ENCODE assay signal across 21 cellular contexts in the genomic region with DNA sequence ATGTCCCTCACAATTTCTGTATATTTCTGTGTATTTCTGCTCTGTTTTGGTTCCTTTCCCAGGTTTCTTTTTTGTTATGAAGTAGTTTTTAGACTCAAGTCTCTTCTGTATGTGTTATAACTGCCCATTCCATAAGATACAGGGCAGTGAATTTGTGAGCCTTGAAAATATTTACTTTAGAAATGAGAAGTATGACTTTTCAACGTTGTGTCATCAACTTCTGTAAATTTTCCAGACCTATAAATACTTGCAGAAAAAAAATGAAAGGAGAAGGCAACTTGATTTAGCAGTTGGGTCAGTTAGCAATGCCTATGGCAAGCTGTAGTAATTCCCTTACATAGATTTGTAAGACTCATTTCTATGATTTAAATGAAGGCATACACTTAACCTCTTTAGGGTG. TPM values are rescaled to one million over a fixed set of nuclear protein-coding genes. Genes with fewer than 3 reads are reported as not detected.
A peak's percentile ranks its signal among the peaks of the same experiment; 100 is the strongest.
DNase-seq lines count a peak whose midpoint lies in the region; ATAC-seq and TF ChIP-seq lines count a peak whose summit lies in the region.
"Had no signal": no experiment of that assay in that cellular context is flagged by ENCODE, and none has a peak within 500 bp of the region (broad histone marks: within the 10 kb centered on the region; RNA-seq: fewer than 3 reads in every experiment).

No MANE protein-coding gene starts in this region.

- H3K36me3 Mint-ChIP-seq in T-helper 17 cell (ENCODE audit: low read depth): no peaks in the 10 kb centered on the region
- H3K36me3 Mint-ChIP-seq: natural killer cell treated with Interleukin-12 subunit alpha and Interleukin-12 subunit beta and Interleukin-15 and Interleukin-18, amount 100 ng/mL, for 72 hours had no signal

- H3K9me3 ChIP-seq in right lobe of liver: no peaks in the 10 kb centered on the region
- no peaks in the 10 kb centered on the region for H3K9me3 ChIP-seq in transverse colon
- H3K9me3 ChIP-seq in A673 (ENCODE audit: low read depth, low read length, poor library complexity, severe bottlenecking): no peaks in the 10 kb centered on the region
- no peaks in the 10 kb centered on the region for H3K9me3 ChIP-seq in T-helper 17 cell (ENCODE audit: control insufficient read depth, low read length, poor library complexity, severe bottlenecking)
- H3K9me3 ChIP-seq: BE2C, colonic mucosa, heart right ventricle had no signal

- 0% methylated on average over 1 of the region's 1 CpG for WGBS in right lobe of liver (ENCODE audit: insufficient coverage, low coverage, low lambda C conversion rate, missing lambda C conversion rate)
- 0 to 2% methylated on average over 1 of the region's 1 CpG for WGBS in transverse colon (ENCODE audit: low coverage in 1 of 2), 2 donors

- TF ChIP-seq POLR2A in right lobe of liver (IDR thresholded peaks at IDR 0.05) (no peak), transverse colon (IDR thresholded peaks at IDR 0.05) (no peak)

- ATAC-seq in right lobe of liver: no peak
- no peak for ATAC-seq in T-helper 17 cell
- ATAC-seq: activated CD4-positive, alpha-beta T cell treated with anti-CD3 and anti-CD28 coated beads for 36 hours; heart right ventricle; natural killer cell treated with Interleukin-12 subunit alpha and Interleukin-12 subunit beta and Interleukin-15 and Interleukin-18, amount 100 ng/mL, for 72 hours had no signal

- POLR2A ChIA-PET in A673 (lab: Charles Lee; ENCODE audit: low non-redundant PET): no interaction called here

- no peak overlapping the region for H3K4me3 Mint-ChIP-seq in T-helper 17 cell
- H3K4me3 Mint-ChIP-seq: activated CD4-positive, alpha-beta T cell treated with anti-CD3 and anti-CD28 coated beads for 36 hours; natural killer cell treated with Interleukin-12 subunit alpha and Interleukin-12 subunit beta and Interleukin-15 and Interleukin-18, amount 100 ng/mL, for 72 hours had no signal

- H3K36me3 ChIP-seq in right lobe of liver (no peaks in the 10 kb centered on the region), transverse colon (no peaks in the 10 kb centered on the region), A673 (ENCODE audit: insufficient read depth, low read length, poor library complexity, severe bottlenecking) (no peaks in the 10 kb centered on the region)
- H3K36me3 ChIP-seq: colonic mucosa, heart right ventricle had no signal

- BruUV-seq in A673 (replicated peaks; lab: Mats Ljungman, UMichigan): no TSS peak

- peaks cover 0 to 75% (median 24%) of the 10 kb centered on the region in 4 donors for H3K4me1 ChIP-seq in right lobe of liver
- peaks cover 6 to 39% (median 19%) of the 10 kb centered on the region in 4 donors for H3K4me1 ChIP-seq in transverse colon
- H3K4me1 ChIP-seq in A673 (ENCODE audit: insufficient read depth, low read length, poor library complexity, severe bottlenecking): no peaks in the 10 kb centered on the region
- H3K4me1 ChIP-seq: colonic mucosa had no signal

- TF ChIP-seq EP300 in transverse colon (IDR thresholded peaks at IDR 0.05; ENCODE audit: low read depth): no peak

- no peaks in the 10 kb centered on the region for H3K4me1 Mint-ChIP-seq in T-helper 17 cell
- H3K4me1 Mint-ChIP-seq: activated CD4-positive, alpha-beta T cell treated with anti-CD3 and anti-CD28 coated beads for 36 hours had no signal

- no peak for TF ChIP-seq CTCF in coronary artery (IDR thresholded peaks at IDR 0.05)
- no peak for TF ChIP-seq CTCF in right lobe of liver (IDR thresholded peaks at IDR 0.05)
- TF ChIP-seq CTCF in transverse colon (IDR thresholded peaks at IDR 0.05): no peak
- TF ChIP-seq CTCF in A673 (conservative IDR thresholded peaks at IDR 0.05; ENCODE audit: low read depth, low read length): no peak

- CTCF ChIA-PET in A673 (lab: Charles Lee): no interaction called here

- H3K27ac Mint-ChIP-seq in T-helper 17 cell: no peak overlapping the region
- H3K27ac Mint-ChIP-seq: activated CD4-positive, alpha-beta T cell treated with anti-CD3 and anti-CD28 coated beads for 36 hours; natural killer cell treated with Interleukin-12 subunit alpha and Interleukin-12 subunit beta and Interleukin-15 and Interleukin-18, amount 100 ng/mL, for 72 hours had no signal

- H3K27me3 ChIP-seq in right lobe of liver (no peaks in the 10 kb centered on the region), transverse colon (no peaks in the 10 kb centered on the region), A673 (replicated peaks; ENCODE audit: insufficient read depth, low read depth, low read length, poor library complexity) (no peaks in the 10 kb centered on the region)
- H3K27me3 ChIP-seq: BE2C, colonic mucosa, heart right ventricle had no signal

- intact Hi-C loops in right lobe of liver (cut with DNase I) (no loop called here), transverse colon (cut with DNase I; ENCODE audit: low total_unique reads) (no loop called here), A673 (cut with micrococcal nuclease; ENCODE audit: unreplicated experiment) (no loop called here)

- peak overlapping the region; percentile 32 to 65 for H3K27ac ChIP-seq in coronary artery
- peak overlapping the region; percentile 40 to 89 (median 87) for H3K27ac ChIP-seq in right lobe of liver
- H3K27ac ChIP-seq in transverse colon: peak overlapping the region in 3 of 4 donors; percentile 35 to 52 (median 39)
- no peak overlapping the region for H3K27ac ChIP-seq in A673 (ENCODE audit: low read depth, low read length, poor library complexity, severe bottlenecking)
- H3K27ac ChIP-seq: colonic mucosa, heart right ventricle had no signal

- DNase-seq in MV-4-11 (lab: John Stamatoyannopoulos, UW) (peak; percentile 64), coronary artery (ENCODE audit: low spot score) (no peak), right lobe of liver (no peak), transverse colon (no peak), A673 (ENCODE audit: low spot score) (no peak), T-helper 17 cell (no peak), NCI-H2081 (lab: John Stamatoyannopoulos, UW) (no peak)
- DNase-seq: activated CD4-positive, alpha-beta T cell treated with anti-CD3 and anti-CD28 coated beads for 36 hours; activated gamma-delta T cell; anterior cingulate cortex; BE2C; colonic mucosa; GF-D8; heart right ventricle; islet precursor cell; NCI-H1092; NCI-H2107; NCI-H69; retina; stimulated activated CD4-positive, alpha-beta T cell treated with anti-CD3 and anti-CD28 coated beads, Interleukin-1b, Interleukin-23, amount 100 ng/mL, for 48 hours had no signal

- H3K4me3 ChIP-seq in coronary artery: no peak overlapping the region
- no peak overlapping the region for H3K4me3 ChIP-seq in right lobe of liver
- no peak overlapping the region for H3K4me3 ChIP-seq in transverse colon
- H3K4me3 ChIP-seq in A673 (ENCODE audit: low read depth, low read length, poor library complexity, severe bottlenecking): no peak overlapping the region
- H3K4me3 ChIP-seq: colonic mucosa, heart right ventricle had no signal

- in situ Hi-C loops in transverse colon (cut with MboI; ENCODE audit: low pct_ligation_motif_present in 1 of 4, low pct_unique_long_range_greater_than_20kb in 1 of 4, low sequenced_read_pairs in 3 of 4): no loop called here

- H3K27me3 Mint-ChIP-seq in T-helper 17 cell: peaks cover 18% of the 10 kb centered on the region

RNA-seq across cellular contexts. Expression of gene EGFR, which starts 11.5 kb away (rescaled TPM):
- total RNA-seq in right lobe of liver (100 to 1,000 TPM in 1 of 6 experiments, 10 to 100 TPM in 5; 59.3 to 127 (median 93.7) TPM), transverse colon (10 to 100 TPM; 40.0 to 85.7 (median 72.9) TPM), A673 (2021) (0.59 and 0.84 TPM in 2 replicates), T-helper 17 cell (not detected)
- total RNA-seq: natural killer cell treated with Interleukin-12 subunit alpha and Interleukin-12 subunit beta and Interleukin-15 and Interleukin-18, amount 100 ng/mL, for 72 hours had no signal

Comparison
In these comparisons a context has a peak if more than half of its experiments do, and no peak if none do; other contexts are left out.
1. RNA of gene EGFR, which starts 11.5 kb away (total RNA-seq): 59.3 to 127 TPM in right lobe of liver and 40.0 to 85.7 TPM in transverse colon; 0.59 to 0.84 TPM in A673 and not detected in T-helper 17 cell; every median in the first group is over 10 times any median in the second.